ENCODE assay signal across 11 cellular contexts in genomic region chr11:45031912-45032519, GRCh38.
DNase-seq lines count a peak whose midpoint lies in the region; ATAC-seq and TF ChIP-seq lines count a peak whose summit lies in the region.
"Had no signal": no experiment of that assay in that cellular context is flagged by ENCODE, and none has a peak within 500 bp of the region (broad histone marks: within the 10 kb centered on the region; RNA-seq: fewer than 3 reads in every experiment).

No MANE protein-coding gene starts in this region.

- TF ChIP-seq CTCF in stomach (IDR thresholded peaks at IDR 0.05) (no peak), PC-3 (conservative IDR thresholded peaks at IDR 0.05; ENCODE audit: low read depth, low read length) (no peak), left ventricle myocardium inferior (IDR thresholded peaks at IDR 0.05; ENCODE audit: borderline replicate concordance) (no peak)

- H3K9me2 ChIP-seq in Karpas-422 (replicated peaks; ENCODE audit: insufficient read depth, low read length) (no peaks in the 10 kb centered on the region), PC-3 (replicated peaks; ENCODE audit: low read length) (no peaks in the 10 kb centered on the region)

- intact Hi-C loops in stomach (cut with DNase I; ENCODE audit: low total_unique reads) (no loop called here), PC-3 (cut with micrococcal nuclease) (no loop called here), left ventricle myocardium inferior (cut with micrococcal nuclease) (no loop called here)

- WGBS in stomach, 5 donors, result 92 to 96% (median 94%) methylated on average over 2 of the region's 2 CpGs

- peak overlapping the region; percentile 79 for H3K4me2 ChIP-seq in Karpas-422 (ENCODE audit: low read depth, low read length, poor library complexity, severe bottlenecking)
- H3K4me2 ChIP-seq in PC-3 (ENCODE audit: low read length), result no peak overlapping the region

- no peaks in the 10 kb centered on the region for H3F3A ChIP-seq in PC-3 (ENCODE audit: low read length, unreplicated experiment)

- H3K9me3 Mint-ChIP-seq in activated T-helper 17 cell treated with anti-CD3 and anti-CD28 coated beads, Interleukin-2, amount 50 U/mL, for 72 hours, result no peaks in the 10 kb centered on the region

- TF ChIP-seq EP300 in stomach (IDR thresholded peaks at IDR 0.05), result no peak

- H3K27ac ChIP-seq in Karpas-422 (ENCODE audit: low read length) (peak overlapping the region; percentile 99), stomach (no peak overlapping the region), PC-3 (ENCODE audit: low read length) (no peak overlapping the region), left ventricle myocardium inferior (replicated peaks) (no peak overlapping the region)
- H3K27ac ChIP-seq: 22Rv1, suprapubic skin had no signal

- peak overlapping the region; percentile 53; the same call in 1 of the 2 replicates for H3K9ac ChIP-seq in Karpas-422 (ENCODE audit: low read length)
- H3K9ac ChIP-seq in PC-3 (ENCODE audit: low read length), result no peak overlapping the region

- no peaks in the 10 kb centered on the region for H3K27me3 ChIP-seq in Karpas-422 (ENCODE audit: low read length)
- no peaks in the 10 kb centered on the region for H3K27me3 ChIP-seq in stomach
- no peaks in the 10 kb centered on the region for H3K27me3 ChIP-seq in PC-3 (ENCODE audit: low read length)
- H3K27me3 ChIP-seq in left ventricle myocardium inferior (ENCODE audit: low read depth), result no peaks in the 10 kb centered on the region
- H3K27me3 ChIP-seq: suprapubic skin had no signal

- H3K27me3 Mint-ChIP-seq in activated T-helper 17 cell treated with anti-CD3 and anti-CD28 coated beads, Interleukin-2, amount 50 U/mL, for 72 hours, result no peaks in the 10 kb centered on the region

- no peaks in the 10 kb centered on the region for H3K79me2 ChIP-seq in Karpas-422 (ENCODE audit: low read length)
- H3K79me2 ChIP-seq in PC-3 (ENCODE audit: low read length), result no peaks in the 10 kb centered on the region

- H4K20me1 ChIP-seq in Karpas-422 (ENCODE audit: insufficient read depth, low read depth, low read length) (no peaks in the 10 kb centered on the region), PC-3 (ENCODE audit: low read length) (no peaks in the 10 kb centered on the region)

- no peak for TF ChIP-seq POLR2A in stomach (IDR thresholded peaks at IDR 0.05)

- H2AFZ ChIP-seq in Karpas-422 (ENCODE audit: low read length) (no peak overlapping the region), PC-3 (ENCODE audit: low read length) (no peak overlapping the region)

- BruUV-seq in PC-3 (replicated peaks; lab: Mats Ljungman, UMichigan), result no TSS peak

- CTCF ChIA-PET in PC-3 (lab: Charles Lee), result no interaction called here

- H3K36me3 ChIP-seq in Karpas-422 (ENCODE audit: insufficient read depth, low read length) (no peaks in the 10 kb centered on the region), stomach (no peaks in the 10 kb centered on the region), PC-3 (ENCODE audit: low read depth, low read length) (no peaks in the 10 kb centered on the region), left ventricle myocardium inferior (no peaks in the 10 kb centered on the region)
- H3K36me3 ChIP-seq: suprapubic skin had no signal

- H3K4me3 Mint-ChIP-seq in activated T-helper 17 cell treated with anti-CD3 and anti-CD28 coated beads, Interleukin-2, amount 50 U/mL, for 72 hours, result no peak overlapping the region

- no peak overlapping the region for H3K27ac Mint-ChIP-seq in activated T-helper 17 cell treated with anti-CD3 and anti-CD28 coated beads, Interleukin-2, amount 50 U/mL, for 72 hours

- no peaks in the 10 kb centered on the region for H3K36me3 Mint-ChIP-seq in activated T-helper 17 cell treated with anti-CD3 and anti-CD28 coated beads, Interleukin-2, amount 50 U/mL, for 72 hours (ENCODE audit: low read depth)

- POLR2A ChIA-PET in PC-3 (lab: Charles Lee; ENCODE audit: unreplicated experiment), result no interaction called here

- H3K9me3 ChIP-seq in Karpas-422 (ENCODE audit: low read length), result no peaks in the 10 kb centered on the region
- no peaks in the 10 kb centered on the region for H3K9me3 ChIP-seq in stomach
- no peaks in the 10 kb centered on the region for H3K9me3 ChIP-seq in PC-3 (ENCODE audit: low read length)
- H3K9me3 ChIP-seq in left ventricle myocardium inferior (replicated peaks), result no peaks in the 10 kb centered on the region
- H3K9me3 ChIP-seq: suprapubic skin had no signal

- no peaks in the 10 kb centered on the region for H3K4me1 Mint-ChIP-seq in activated T-helper 17 cell treated with anti-CD3 and anti-CD28 coated beads, Interleukin-2, amount 50 U/mL, for 72 hours

- H3K4me3 ChIP-seq in Karpas-422 (ENCODE audit: low read length), result no peak overlapping the region
- no peak overlapping the region for H3K4me3 ChIP-seq in stomach
- no peak overlapping the region for H3K4me3 ChIP-seq in PC-3 (ENCODE audit: low read length)
- no peak overlapping the region for H3K4me3 ChIP-seq in left ventricle myocardium inferior
- H3K4me3 ChIP-seq: suprapubic skin had no signal

- DNase-seq in SIG-M5 treated with dmso at 0.1 percent for 504 hours (lab: John Stamatoyannopoulos, UW; ENCODE audit: unreplicated experiment), result peak; percentile 7
- DNase-seq in SIG-M5 (lab: John Stamatoyannopoulos, UW), result no peak
- DNase-seq in Karpas-422, result peak; percentile 96
- DNase-seq in stomach, result peak; percentile 21
- DNase-seq in PC-3, result no peak
- DNase-seq in left ventricle myocardium inferior, result no peak
- DNase-seq: mesendoderm had no signal

- peak; percentile 84 for ATAC-seq in HG02759 (IDR thresholded peaks at IDR 0.05; ENCODE audit: unreplicated experiment)
- no peak for ATAC-seq in activated T-helper 17 cell treated with anti-CD3 and anti-CD28 coated beads, Interleukin-2, amount 50 U/mL, for 72 hours (replicated peaks)
- no peak for ATAC-seq in PC-3

- H3K4me1 ChIP-seq in Karpas-422 (ENCODE audit: low read length) (peaks cover 91% of the 10 kb centered on the region), stomach (no peaks in the 10 kb centered on the region), PC-3 (ENCODE audit: insufficient read depth, low read length) (peaks cover 3% of the 10 kb centered on the region; the same call in 1 of the 2 replicates), left ventricle myocardium inferior (peaks cover 15% of the 10 kb centered on the region)
- H3K4me1 ChIP-seq: suprapubic skin had no signal

Comparison
In these comparisons a context has a peak if more than half of its experiments do, and no peak if none do; other contexts are left out.
1. DNase-seq: peak in SIG-M5 treated with dmso at 0.1 percent for 504 hours (single experiment), Karpas-422 (single experiment) and stomach (single experiment); none in SIG-M5 (single experiment), PC-3 (single experiment) and left ventricle myocardium inferior (single experiment).